1 cellular context compared by ENCODE assay signal in the genomic region with DNA sequence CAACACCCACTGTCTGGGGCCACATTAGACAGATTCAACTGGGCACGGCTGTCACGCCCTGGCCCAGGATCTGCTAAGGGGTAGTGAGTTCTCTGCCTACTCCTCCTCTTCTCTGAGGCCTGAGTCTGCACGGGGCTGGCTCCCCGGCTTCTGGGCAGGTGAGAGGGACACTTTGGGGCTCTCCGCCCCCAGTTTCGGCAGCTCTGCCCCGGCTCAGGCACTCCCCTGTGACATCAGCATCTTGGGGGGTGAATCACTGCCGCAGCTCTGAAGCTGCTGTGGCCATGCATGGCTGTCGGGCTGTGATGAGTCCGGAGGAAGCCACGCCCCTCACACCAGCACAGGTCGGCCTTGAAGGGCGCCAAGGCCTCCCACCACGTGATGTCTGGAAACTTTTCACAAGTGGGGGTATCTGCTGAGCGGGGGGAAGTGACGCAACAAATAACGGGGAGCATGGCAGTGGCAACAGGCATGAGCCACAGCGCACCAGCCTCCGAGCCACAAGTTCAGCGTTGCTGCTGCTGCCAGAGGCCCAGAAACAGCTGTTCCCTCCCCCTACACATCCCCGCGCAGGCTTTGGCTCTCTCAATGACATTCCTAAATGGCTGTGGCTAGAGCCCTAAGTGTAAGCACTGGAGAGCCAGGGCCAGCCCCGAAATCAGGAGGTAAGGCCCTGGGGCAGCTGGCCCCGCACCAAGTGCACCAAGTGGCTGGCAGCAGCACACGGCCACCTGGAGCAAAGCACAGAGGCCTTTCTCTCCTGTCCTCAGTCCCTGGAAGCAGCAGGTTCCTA.
TF ChIP-seq lines count a peak whose summit lies in the region.

No MANE protein-coding gene starts in this region.

TF ChIP-seq in GM12878, 131 proteins besides CTCF, POLR2A, EP300 and RAD21:
- TF ChIP-seq USF1 (IDR thresholded peaks at IDR 0.05; ENCODE audit: borderline replicate concordance, extremely low read length, insufficient read depth, low read depth, low read length): peak; percentile 86
- no peak for TF ChIP-seq CHD4 (IDR thresholded peaks at IDR 0.05)
- TF ChIP-seq POU2F2 (IDR thresholded peaks at IDR 0.05; ENCODE audit: borderline replicate concordance, low read depth, low read length): no peak; the same call in 2 of the 3 replicates
- peak; percentile 86; the same call in 1 of the 2 replicates for TF ChIP-seq MAX (IDR thresholded peaks at IDR 0.05; ENCODE audit: low read depth, low read length)
- TF ChIP-seq, protein P1, sequence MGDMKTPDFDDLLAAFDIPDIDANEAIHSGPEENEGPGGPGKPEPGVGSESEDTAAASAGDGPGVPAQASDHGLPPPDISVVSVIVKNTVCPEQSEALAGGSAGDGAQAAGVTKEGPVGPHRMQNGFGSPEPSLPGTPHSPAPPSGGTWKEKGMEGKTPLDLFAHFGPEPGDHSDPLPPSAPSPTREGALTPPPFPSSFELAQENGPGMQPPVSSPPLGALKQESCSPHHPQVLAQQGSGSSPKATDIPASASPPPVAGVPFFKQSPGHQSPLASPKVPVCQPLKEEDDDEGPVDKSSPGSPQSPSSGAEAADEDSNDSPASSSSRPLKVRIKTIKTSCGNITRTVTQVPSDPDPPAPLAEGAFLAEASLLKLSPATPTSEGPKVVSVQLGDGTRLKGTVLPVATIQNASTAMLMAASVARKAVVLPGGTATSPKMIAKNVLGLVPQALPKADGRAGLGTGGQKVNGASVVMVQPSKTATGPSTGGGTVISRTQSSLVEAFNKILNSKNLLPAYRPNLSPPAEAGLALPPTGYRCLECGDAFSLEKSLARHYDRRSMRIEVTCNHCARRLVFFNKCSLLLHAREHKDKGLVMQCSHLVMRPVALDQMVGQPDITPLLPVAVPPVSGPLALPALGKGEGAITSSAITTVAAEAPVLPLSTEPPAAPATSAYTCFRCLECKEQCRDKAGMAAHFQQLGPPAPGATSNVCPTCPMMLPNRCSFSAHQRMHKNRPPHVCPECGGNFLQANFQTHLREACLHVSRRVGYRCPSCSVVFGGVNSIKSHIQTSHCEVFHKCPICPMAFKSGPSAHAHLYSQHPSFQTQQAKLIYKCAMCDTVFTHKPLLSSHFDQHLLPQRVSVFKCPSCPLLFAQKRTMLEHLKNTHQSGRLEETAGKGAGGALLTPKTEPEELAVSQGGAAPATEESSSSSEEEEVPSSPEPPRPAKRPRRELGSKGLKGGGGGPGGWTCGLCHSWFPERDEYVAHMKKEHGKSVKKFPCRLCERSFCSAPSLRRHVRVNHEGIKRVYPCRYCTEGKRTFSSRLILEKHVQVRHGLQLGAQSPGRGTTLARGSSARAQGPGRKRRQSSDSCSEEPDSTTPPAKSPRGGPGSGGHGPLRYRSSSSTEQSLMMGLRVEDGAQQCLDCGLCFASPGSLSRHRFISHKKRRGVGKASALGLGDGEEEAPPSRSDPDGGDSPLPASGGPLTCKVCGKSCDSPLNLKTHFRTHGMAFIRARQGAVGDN (IDR thresholded peaks at IDR 0.05): peak; percentile 95
- peak; percentile 54 to 81; a peak in 3 of 4 replicates for TF ChIP-seq BHLHE40 (IDR thresholded peaks at IDR 0.05; ENCODE audit: borderline replicate concordance in 1 of 2, low read depth in 2 of 2, low read length in 1 of 2)
- 0 out of 2 replicates have a peak, but pooled peaks have one; percentile 23 for TF ChIP-seq CBFB (IDR thresholded peaks at IDR 0.05; ENCODE audit: low read depth)
- peak; percentile 76; the same call in 1 of the 2 replicates for TF ChIP-seq PKNOX1 (IDR thresholded peaks at IDR 0.05)
- TF ChIP-seq IKZF1 (conservative IDR thresholded peaks at IDR 0.05): peak; percentile 51; the same call in 1 of the 2 replicates
- peak; percentile 42; the same call in 1 of the 2 replicates for TF ChIP-seq JUNB (IDR thresholded peaks at IDR 0.05)
- TF ChIP-seq BCL11A (IDR thresholded peaks at IDR 0.05; ENCODE audit: low read depth, low read length): no peak
- TF ChIP-seq SPI1 (IDR thresholded peaks at IDR 0.05; ENCODE audit: borderline replicate concordance, insufficient read depth, low read depth, low read length): peak; percentile 46; the same call in 1 of the 2 replicates
- peak; percentile 33 for TF ChIP-seq SP1 (IDR thresholded peaks at IDR 0.05; ENCODE audit: low read depth, low read length)
- no peak for TF ChIP-seq BMI1 (IDR thresholded peaks at IDR 0.05; ENCODE audit: borderline replicate concordance)
- peak; percentile 79 for TF ChIP-seq CREM (IDR thresholded peaks at IDR 0.05; ENCODE audit: low read depth)
- no peak for TF ChIP-seq NR2C1 (IDR thresholded peaks at IDR 0.05)
- peak; percentile 54; the same call in 1 of the 2 replicates for TF ChIP-seq POLR2AphosphoS5 (IDR thresholded peaks at IDR 0.05; ENCODE audit: low read length)
- TF ChIP-seq RELB (IDR thresholded peaks at IDR 0.05; ENCODE audit: low read depth): no peak
- no peak for TF ChIP-seq NFYA (IDR thresholded peaks at IDR 0.05; ENCODE audit: borderline replicate concordance, low read depth, low read length)
- TF ChIP-seq SRF (IDR thresholded peaks at IDR 0.05; ENCODE audit: low read depth in 2 of 2, low read length in 2 of 2): peak; percentile 29 to 60; a peak in 2 of 4 replicates
- TF ChIP-seq, protein P2, sequence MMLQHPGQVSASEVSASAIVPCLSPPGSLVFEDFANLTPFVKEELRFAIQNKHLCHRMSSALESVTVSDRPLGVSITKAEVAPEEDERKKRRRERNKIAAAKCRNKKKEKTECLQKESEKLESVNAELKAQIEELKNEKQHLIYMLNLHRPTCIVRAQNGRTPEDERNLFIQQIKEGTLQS (IDR thresholded peaks at IDR 0.05; ENCODE audit: borderline replicate concordance, extremely low read depth, low read depth, low read length): 0 out of 2 replicates have a peak, but pooled peaks have one; percentile 28
- TF ChIP-seq TCF3 (IDR thresholded peaks at IDR 0.05; ENCODE audit: borderline replicate concordance, insufficient read depth, low read depth, low read length): 0 out of 2 replicates have a peak, but pooled peaks have one; percentile 6
- TF ChIP-seq HDGF (IDR thresholded peaks at IDR 0.05): peak; percentile 39; the same call in 1 of the 2 replicates
- TF ChIP-seq NBN (IDR thresholded peaks at IDR 0.05): 0 out of 2 replicates have a peak, but pooled peaks have one; percentile 23
- 0 out of 2 replicates have a peak, but pooled peaks have one; percentile 19 for TF ChIP-seq GATAD2B (conservative IDR thresholded peaks at IDR 0.05; ENCODE audit: low read depth)
- peak; percentile 90 for TF ChIP-seq RAD51 (IDR thresholded peaks at IDR 0.05)
- TF ChIP-seq, protein P3, sequence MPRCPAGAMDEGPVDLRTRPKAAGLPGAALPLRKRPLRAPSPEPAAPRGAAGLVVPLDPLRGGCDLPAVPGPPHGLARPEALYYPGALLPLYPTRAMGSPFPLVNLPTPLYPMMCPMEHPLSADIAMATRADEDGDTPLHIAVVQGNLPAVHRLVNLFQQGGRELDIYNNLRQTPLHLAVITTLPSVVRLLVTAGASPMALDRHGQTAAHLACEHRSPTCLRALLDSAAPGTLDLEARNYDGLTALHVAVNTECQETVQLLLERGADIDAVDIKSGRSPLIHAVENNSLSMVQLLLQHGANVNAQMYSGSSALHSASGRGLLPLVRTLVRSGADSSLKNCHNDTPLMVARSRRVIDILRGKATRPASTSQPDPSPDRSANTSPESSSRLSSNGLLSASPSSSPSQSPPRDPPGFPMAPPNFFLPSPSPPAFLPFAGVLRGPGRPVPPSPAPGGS (IDR thresholded peaks at IDR 0.05; ENCODE audit: borderline replicate concordance, insufficient read depth, low read depth, low read length, poor library complexity, severe bottlenecking): peak; percentile 55
- TF ChIP-seq DPF2 (IDR thresholded peaks at IDR 0.05): 0 out of 2 replicates have a peak, but pooled peaks have one; percentile 24
- TF ChIP-seq USF2 (IDR thresholded peaks at IDR 0.05; ENCODE audit: borderline replicate concordance, low read depth, low read length): peak; percentile 73
- peak in 1 of 2 experiments; percentile 77; a peak in 2 of 3 replicates for TF ChIP-seq EGR1 (IDR thresholded peaks at IDR 0.05; ENCODE audit: borderline replicate concordance in 1 of 2, low read depth in 2 of 2, low read length in 2 of 2)
- TF ChIP-seq RUNX3 (IDR thresholded peaks at IDR 0.05; ENCODE audit: low read length): peak; percentile 14; the same call in 1 of the 2 replicates
- peak; percentile 46; the same call in 1 of the 2 replicates for TF ChIP-seq MXI1 (IDR thresholded peaks at IDR 0.05; ENCODE audit: low read depth, low read length)
- peak; percentile 15; the same call in 1 of the 2 replicates for TF ChIP-seq NR2F1 (conservative IDR thresholded peaks at IDR 0.05)
- no peak for TF ChIP-seq BACH1 (IDR thresholded peaks at IDR 0.05; ENCODE audit: borderline replicate concordance)
- no peak for TF ChIP-seq CUX1 (IDR thresholded peaks at IDR 0.05; ENCODE audit: insufficient replicate concordance, low read depth, low read length)
- TF ChIP-seq ATF7 (IDR thresholded peaks at IDR 0.05; ENCODE audit: low read depth): peak; percentile 80
- TF ChIP-seq RB1 (IDR thresholded peaks at IDR 0.05; ENCODE audit: borderline replicate concordance): peak; percentile 79; the same call in 1 of the 2 replicates
- peak; percentile 83 for TF ChIP-seq CREB1 (IDR thresholded peaks at IDR 0.05; ENCODE audit: low read depth)
- peak; percentile 79 for TF ChIP-seq YY1 (IDR thresholded peaks at IDR 0.05; ENCODE audit: low read depth, low read length)
